ENCODE assay signal across 1 cellular context in the genomic region with DNA sequence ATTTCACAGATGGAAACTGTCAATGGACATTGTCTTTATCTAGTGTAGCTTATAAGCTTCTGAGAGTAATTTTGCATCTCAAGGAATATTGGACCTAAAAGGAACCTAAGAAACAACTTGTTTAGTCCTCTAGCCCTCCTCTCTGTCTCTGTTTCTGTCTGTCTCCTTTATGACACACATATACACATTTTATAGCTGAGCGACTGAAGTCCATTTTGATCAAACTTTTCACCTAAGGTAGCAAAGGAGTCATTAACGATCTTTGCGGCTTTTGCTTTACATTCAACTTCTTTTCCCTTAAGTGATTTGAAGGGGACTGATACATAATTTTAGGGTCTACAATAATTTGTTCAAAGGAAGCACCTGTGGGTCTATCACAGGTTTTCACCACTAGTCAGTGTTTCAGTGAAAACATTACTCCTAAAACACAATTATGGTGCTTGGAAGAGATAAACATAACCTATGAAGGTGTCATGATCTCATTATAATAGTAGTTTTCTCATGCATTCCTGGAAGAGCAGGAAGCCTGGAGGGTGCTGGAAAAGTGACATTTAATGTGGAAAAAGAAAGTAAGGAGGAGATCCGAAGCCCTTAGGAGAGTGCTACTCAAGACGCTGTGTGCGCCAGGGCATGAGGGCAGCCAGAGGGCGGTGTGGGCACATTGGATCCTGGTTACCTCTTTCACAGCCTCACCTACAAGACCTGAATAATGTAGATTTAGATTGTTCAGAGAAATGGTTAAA.
TF ChIP-seq lines count a peak whose summit lies in the region.

No MANE protein-coding gene starts in this region.

TF ChIP-seq in IMR-90, 13 proteins besides CTCF, POLR2A, EP300 and RAD21 (continued from another document):
- no peak for TF ChIP-seq FOS (IDR thresholded peaks at IDR 0.05; ENCODE audit: low read depth, low read length)
